In the genomic region with DNA sequence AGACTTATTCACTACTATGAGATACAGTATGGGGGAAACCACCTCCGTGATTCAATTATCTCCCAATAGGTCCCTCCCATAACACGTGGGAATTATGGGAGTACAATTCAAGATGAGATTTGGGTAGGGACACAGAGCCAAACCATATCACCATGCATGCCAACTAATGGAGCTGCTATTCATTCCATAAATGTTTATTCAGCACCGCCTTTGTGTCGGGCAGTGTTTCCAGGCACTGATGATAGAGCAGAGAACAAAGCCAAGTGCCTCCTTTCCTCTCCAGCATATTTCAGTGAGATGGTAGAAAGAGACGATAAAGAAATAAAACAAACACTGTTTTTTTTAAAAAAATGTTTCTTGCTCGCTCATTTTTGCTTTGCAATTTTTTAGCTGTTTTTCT, we compare ENCODE assay signal across 22 cellular contexts.
A peak's percentile ranks its signal among the peaks of the same experiment; 100 is the strongest.
DNase-seq lines count a peak whose midpoint lies in the region; TF ChIP-seq lines count a peak whose summit lies in the region.
"Had no signal": no experiment of that assay in that cellular context is flagged by ENCODE, and none has a peak within 500 bp of the region (broad histone marks: within the 10 kb centered on the region; RNA-seq: fewer than 3 reads in every experiment).

No MANE protein-coding gene starts in this region.

- WGBS in stomach, 5 donors = 28 to 57% (median 36%) methylated on average over 6 of the region's 6 CpGs
- WGBS in testis, 2 donors = 62 to 66% methylated on average over 6 of the region's 6 CpGs
- WGBS in spleen, 5 donors = 80 to 89% (median 84%) methylated on average over 6 of the region's 6 CpGs

- H3K27ac ChIP-seq in stomach (no peak overlapping the region), testis (no peak overlapping the region), spleen (no peak overlapping the region)
- H3K27ac ChIP-seq: C4-2B, HL-60, SJSA1 had no signal

- no peaks in the 10 kb centered on the region for H3K4me1 ChIP-seq in stomach
- no peaks in the 10 kb centered on the region for H3K4me1 ChIP-seq in testis
- no peaks in the 10 kb centered on the region for H3K4me1 ChIP-seq in spleen
- H3K4me1 ChIP-seq: SJSA1 had no signal

- intact Hi-C loops in stomach (cut with DNase I; ENCODE audit: low total_unique reads) (no loop called here), testis (cut with DNase I; ENCODE audit: low total_unique reads) (no loop called here), spleen (cut with DNase I; ENCODE audit: low total_unique reads) (no loop called here)

- no peak for TF ChIP-seq EP300 in stomach (IDR thresholded peaks at IDR 0.05)

- H3K4me3 ChIP-seq in MG63 = no peak overlapping the region
- H3K4me3 ChIP-seq in stomach = no peak overlapping the region
- H3K4me3 ChIP-seq in testis = no peak overlapping the region
- H3K4me3 ChIP-seq in spleen = no peak overlapping the region
- H3K4me3 ChIP-seq: SJSA1 had no signal

- H3K27me3 ChIP-seq in MG63 (no peaks in the 10 kb centered on the region), stomach (peaks cover 0 to 12% (median 0%) of the 10 kb centered on the region in 3 donors), testis (no peaks in the 10 kb centered on the region), spleen (replicated peaks in 1 of 7) (peaks cover 0 to 9% (median 0%) of the 10 kb centered on the region in 7 donors)
- H3K27me3 ChIP-seq: SJSA1 had no signal

- H3K9me3 ChIP-seq in MG63 (peaks cover 2% of the 10 kb centered on the region; the same call in 1 of the 2 replicates), stomach (peaks cover 0 to 3% (median 2%) of the 10 kb centered on the region in 4 donors), testis (no peaks in the 10 kb centered on the region), spleen (peaks cover 0 to 20% (median 0%) of the 10 kb centered on the region in 8 donors)
- H3K9me3 ChIP-seq: SJSA1 had no signal

- DNase-seq in DMS153 (lab: John Stamatoyannopoulos, UW) (peak; percentile 87), MG63 (peak; percentile 49), NCI-H226 (peak; percentile 94), stomach (peak; percentile 42), testis (no peak), spleen (no peak)
- no peak for DNase-seq in activated CD4-positive, alpha-beta T cell treated with anti-CD3 and anti-CD28 coated beads, Interleukin-2, amount 50 U/mL, for 1 hour
- DNase-seq: CD8-positive, alpha-beta T cell; DMS 273 treated with DMSO at 0.1 percent for 48 hours; DND-41; Karpas-422; NCI-H1105 treated with DMSO at 0.1 percent for 48 hours; NCI-H187; NCI-H2227 treated with DMSO at 0.1 percent for 48 hours; NCI-H510A; NCI-H82; NK-92 treated with Interleukin-12 subunit alpha and Interleukin-12 subunit beta, amount 100 ng/mL, for 24 hours; PC-3; T-helper 2 cell had no signal

- TF ChIP-seq POLR2A in stomach (IDR thresholded peaks at IDR 0.05) (no peak), testis (IDR thresholded peaks at IDR 0.05) (no peak), spleen (IDR thresholded peaks at IDR 0.05) (no peak)

- H3K36me3 ChIP-seq in MG63 (no peaks in the 10 kb centered on the region), stomach (no peaks in the 10 kb centered on the region), testis (ENCODE audit: low read depth, missing control alignments) (no peaks in the 10 kb centered on the region), spleen (no peaks in the 10 kb centered on the region)
- H3K36me3 ChIP-seq: SJSA1 had no signal

- TF ChIP-seq CTCF in stomach (IDR thresholded peaks at IDR 0.05) (no peak), testis (IDR thresholded peaks at IDR 0.05) (no peak), spleen (IDR thresholded peaks at IDR 0.05 in 8 of 11, conservative IDR thresholded peaks at IDR 0.05 in 3 of 11) (no peak)

Comparison
In these comparisons a context has a peak if more than half of its experiments do, and no peak if none do; other contexts are left out.
1. DNase-seq: peak in DMS153 (single experiment), MG63 (single experiment), NCI-H226 (single experiment) and stomach (single experiment); none in testis (single experiment), spleen (single experiment) and activated CD4-positive, alpha-beta T cell treated with anti-CD3 and anti-CD28 coated beads, Interleukin-2, amount 50 U/mL, for 1 hour (single experiment).